ENCODE assay signal across 1 cellular context in genomic region chr12:31321565-31322228, GRCh38.
TF ChIP-seq lines count a peak whose summit lies in the region.

No MANE protein-coding gene starts in this region.

TF ChIP-seq in H1, 55 proteins besides CTCF, POLR2A, EP300 and RAD21:
- no peak for TF ChIP-seq POU5F1 (IDR thresholded peaks at IDR 0.05; ENCODE audit: low read depth, low read length)
- TF ChIP-seq KDM5A (IDR thresholded peaks at IDR 0.05; ENCODE audit: low read length), result no peak
- no peak for TF ChIP-seq BACH1 (IDR thresholded peaks at IDR 0.05; ENCODE audit: low read length)
- no peak for TF ChIP-seq SIRT6 (IDR thresholded peaks at IDR 0.05; ENCODE audit: low read length)
- TF ChIP-seq HDAC2 (IDR thresholded peaks at IDR 0.05; ENCODE audit: borderline replicate concordance in 1 of 2, low read depth in 2 of 2, low read length in 2 of 2), result no peak
